In genomic region chr11:119207607-119208006, GRCh38 we compare ENCODE assay signal across 8 cellular contexts.
DNase-seq lines count a peak whose midpoint lies in the region; FAIRE-seq and TF ChIP-seq lines count a peak whose summit lies in the region.

No MANE protein-coding gene starts in this region.

- H3K4me3 ChIP-seq in iPS-11a (ENCODE audit: low read depth, low read length) (peak overlapping the region; percentile 90), stomach smooth muscle (ENCODE audit: low read length in 2 of 2) (peak overlapping the region; percentile 86 to 88)

- H3K4me3 Mint-ChIP-seq in T-helper 2 cell treated with Interferon-gamma antibody and Interleukin-4, amounts not matched to agents 5 μg/mL and 100 μg/mL, for 36 hours: peak overlapping the region; percentile 96

- no peak for TF ChIP-seq POLR2A in H54 (IDR thresholded peaks at IDR 0.05; ENCODE audit: low read depth, low read length)

- no peaks in the 10 kb centered on the region for H3K27me3 ChIP-seq in stomach smooth muscle (ENCODE audit: control insufficient read depth in 1 of 2, insufficient read depth in 2 of 2, low read length in 2 of 2)

- peaks cover 19% of the 10 kb centered on the region for H3K4me1 Mint-ChIP-seq in T-helper 2 cell treated with Interferon-gamma antibody and Interleukin-4, amounts not matched to agents 5 μg/mL and 100 μg/mL, for 36 hours (ENCODE audit: low read depth)

- peak overlapping the region in 1 of 2 donors; percentile 75 for H3K9ac ChIP-seq in stomach smooth muscle (ENCODE audit: low read length in 2 of 2)

- peak overlapping the region; percentile 88 for H3K27ac Mint-ChIP-seq in T-helper 2 cell treated with Interferon-gamma antibody and Interleukin-4, amounts not matched to agents 5 μg/mL and 100 μg/mL, for 36 hours

- no peak for TF ChIP-seq CTCF in VCaP (conservative IDR thresholded peaks at IDR 0.05)

- H3K27ac ChIP-seq in VCaP (peak overlapping the region; percentile 90; the same call in 1 of the 2 replicates), stomach smooth muscle (ENCODE audit: low read length) (no peak overlapping the region)

- no peak for DNase-seq in T-helper 2 cell treated with Interferon-gamma antibody and Interleukin-4, amounts not matched to agents 5 μg/mL and 100 μg/mL, for 36 hours (ENCODE audit: low spot score)
- DNase-seq in T-helper 2 cell (no peak), H54 (ENCODE audit: insufficient read length, low spot score) (no peak), NCI-H446 (lab: John Stamatoyannopoulos, UW) (no peak), urothelium cell line (ENCODE audit: low spot score) (no peak)

- FAIRE-seq in H54 (lab: Jason Lieb, UNC): no peak
- FAIRE-seq in urothelium cell line (lab: Jason Lieb, UNC): no peak

- peaks cover 5% of the 10 kb centered on the region for H3K36me3 Mint-ChIP-seq in T-helper 2 cell treated with Interferon-gamma antibody and Interleukin-4, amounts not matched to agents 5 μg/mL and 100 μg/mL, for 36 hours (ENCODE audit: low read depth)

- peaks cover 12% of the 10 kb centered on the region for H3K4me1 ChIP-seq in stomach smooth muscle (ENCODE audit: control insufficient read depth, insufficient read depth, low read length)

- no peaks in the 10 kb centered on the region for H3K9me3 ChIP-seq in stomach smooth muscle (ENCODE audit: control insufficient read depth in 2 of 2, low read length in 2 of 2)

- no peaks in the 10 kb centered on the region for H3K9me3 Mint-ChIP-seq in T-helper 2 cell treated with Interferon-gamma antibody and Interleukin-4, amounts not matched to agents 5 μg/mL and 100 μg/mL, for 36 hours

- no peaks in the 10 kb centered on the region for H3K36me3 ChIP-seq in stomach smooth muscle (ENCODE audit: control insufficient read depth in 2 of 2, insufficient read depth in 2 of 2, low read length in 2 of 2)

- no peaks in the 10 kb centered on the region for H3K27me3 Mint-ChIP-seq in T-helper 2 cell treated with Interferon-gamma antibody and Interleukin-4, amounts not matched to agents 5 μg/mL and 100 μg/mL, for 36 hours (ENCODE audit: low read depth)
